16 cellular contexts compared by ENCODE assay signal in genomic region chr4:168478868-168479267, GRCh38. TPM values are rescaled to one million over a fixed set of nuclear protein-coding genes. Genes with fewer than 3 reads are reported as not detected.
DNase-seq lines count a peak whose midpoint lies in the region; ATAC-seq and TF ChIP-seq lines count a peak whose summit lies in the region.
"Had no signal": no experiment of that assay in that cellular context is flagged by ENCODE, and none has a peak within 500 bp of the region (broad histone marks: within the 10 kb centered on the region; RNA-seq: fewer than 3 reads in every experiment).

No MANE protein-coding gene starts in this region.

- no peak overlapping the region for H3K9ac ChIP-seq in adipocyte (ENCODE audit: low read length)

- intact Hi-C loops in CD14-positive monocyte (cut with micrococcal nuclease): loop anchor here in 1 of 2 donors (5.0 kb wide), 1 partner anchor 42 kb away; no protein-coding TSS in a partner anchor

- no peak overlapping the region for H3K4me3 ChIP-seq in HEK293 (ENCODE audit: low read depth, low read length)
- H3K4me3 ChIP-seq in adipocyte (ENCODE audit: low read length): peak overlapping the region; percentile 94

- H3K9me3 Mint-ChIP-seq in CD14-positive monocyte (no peaks in the 10 kb centered on the region), nephron (peaks cover 4% of the 10 kb centered on the region)

- no peaks in the 10 kb centered on the region for H3K27me3 Mint-ChIP-seq in CD14-positive monocyte (ENCODE audit: low read depth in 3 of 3)
- H3K27me3 Mint-ChIP-seq in nephron (ENCODE audit: low read depth): no peaks in the 10 kb centered on the region

- peaks cover 76% of the 10 kb centered on the region for H3K4me1 Mint-ChIP-seq in CD14-positive monocyte
- H3K4me1 Mint-ChIP-seq in nephron: peaks cover 36% of the 10 kb centered on the region

- ATAC-seq in HG02938 (IDR thresholded peaks at IDR 0.05; ENCODE audit: unreplicated experiment): no peak
- ATAC-seq in HG02798 (IDR thresholded peaks at IDR 0.05; ENCODE audit: poor library complexity, unreplicated experiment): no peak
- no peak for ATAC-seq in GM19467 (IDR thresholded peaks at IDR 0.05; ENCODE audit: unreplicated experiment)

- H3K4me3 Mint-ChIP-seq in CD14-positive monocyte (peak overlapping the region; percentile 98 to 99), nephron (peak overlapping the region; percentile 41 to 77 (median 73))

- no peak for DNase-seq in CD14-positive monocyte (ENCODE audit: low spot score)
- no peak for DNase-seq in adipocyte (ENCODE audit: low read depth)
- no peak for DNase-seq in NCI-H1436 (lab: John Stamatoyannopoulos, UW)
- DNase-seq: COR-L47; cortex of kidney; foreskin melanocyte; kidney; NCI-H1092 treated with DMSO at 0.1 percent for 48 hours; NCI-H524 treated with DMSO at 0.1 percent for 48 hours; SIG-M5; stimulated activated CD4-positive, alpha-beta T cell treated with anti-CD3 and anti-CD28 coated beads, Interleukin-1b, Interleukin-23, amount 100 ng/mL, for 48 hours had no signal

- no peaks in the 10 kb centered on the region for H3K9me3 ChIP-seq in HEK293 (ENCODE audit: control insufficient read depth, insufficient read depth, low read depth, low read length)
- no peaks in the 10 kb centered on the region for H3K9me3 ChIP-seq in adipocyte (ENCODE audit: control insufficient read depth, low read length)

- peak overlapping the region in 6 of 7 donors; percentile 5 to 100 (median 94) for H3K27ac Mint-ChIP-seq in CD14-positive monocyte
- peak overlapping the region in 2 of 3 experiments; percentile 48 to 62 for H3K27ac Mint-ChIP-seq in nephron

- TF ChIP-seq CTCF in CD14-positive monocyte (IDR thresholded peaks at IDR 0.05) (no peak), HEK293 (tag by site-specific recombination; IDR thresholded peaks at IDR 0.05) (no peak), nephron (IDR thresholded peaks at IDR 0.05; ENCODE audit: unreplicated experiment in 3 of 3) (no peak)

- H3K27me3 ChIP-seq in adipocyte (replicated peaks; ENCODE audit: control insufficient read depth, insufficient read depth, low read length): no peaks in the 10 kb centered on the region

- CTCF ChIA-PET in HEK293 (lab: Yijun Ruan, JAX): interaction anchor here (1.0 kb wide), 1 partner anchor 25 kb away, joined by 4 read pairs; no protein-coding TSS in a partner anchor

- peaks cover 14 to 30% of the 10 kb centered on the region in 2 donors for H3K36me3 Mint-ChIP-seq in CD14-positive monocyte
- H3K36me3 Mint-ChIP-seq in nephron (ENCODE audit: low read depth): no peaks in the 10 kb centered on the region

- POLR2A ChIA-PET in HEK293 (lab: Yijun Ruan, JAX): interaction anchor here (1.6 kb wide), 1 partner anchor 19 kb away, joined by 3 read pairs; no protein-coding TSS in a partner anchor

- H3K27ac ChIP-seq in HEK293 (ENCODE audit: extremely low read depth, low read depth, low read length): no peak overlapping the region

- peaks cover 11% of the 10 kb centered on the region for H3K4me1 ChIP-seq in HEK293 (ENCODE audit: control insufficient read depth, insufficient read depth, low read length)
- peaks cover 30% of the 10 kb centered on the region for H3K4me1 ChIP-seq in adipocyte (ENCODE audit: control insufficient read depth, insufficient read depth, low read length)

- H3K36me3 ChIP-seq in HEK293 (ENCODE audit: control insufficient read depth in 2 of 2, insufficient read depth in 1 of 2, low read length in 2 of 2) (no peaks in the 10 kb centered on the region), adipocyte (ENCODE audit: control insufficient read depth, insufficient read depth, low read length, severe bottlenecking) (no peaks in the 10 kb centered on the region)

TF ChIP-seq in HEK293, 187 proteins besides CTCF, POLR2A, EP300 and RAD21:
- TF ChIP-seq ZNF366 (tag by site-specific recombination; conservative IDR thresholded peaks at IDR 0.05): peak; percentile 84
- TF ChIP-seq ZNF133 (tag by site-specific recombination; IDR thresholded peaks at IDR 0.05): no peak
- 0 out of 2 replicates have a peak, but pooled peaks have one; percentile 30 for TF ChIP-seq ZBTB17 (tag by site-specific recombination; IDR thresholded peaks at IDR 0.05)
TF ChIP-seq in HEK293: peak in this region for 2.

RNA-seq across cellular contexts. Expression of gene DDX60L, which starts 1.4 kb away (rescaled TPM):
- polyA plus RNA-seq in CD14-positive monocyte: 10 to 100 TPM; 32.4 to 33.2 TPM

RNA-seq across cellular contexts. Expression of gene PALLD, which starts 18.0 kb away (rescaled TPM):
- polyA plus RNA-seq in CD14-positive monocyte: 10 to 100 TPM in 1 of 2 donors, 1 to 10 TPM in 1; 9.9 to 11.8 TPM
